Comparison of ENCODE assay signal across 17 cellular contexts in genomic region chr1:248449821-248450465, GRCh38. TPM values are rescaled to one million over a fixed set of nuclear protein-coding genes. Genes with fewer than 3 reads are reported as not detected.
DNase-seq lines count a peak whose midpoint lies in the region; ATAC-seq, FAIRE-seq and TF ChIP-seq lines count a peak whose summit lies in the region.
"Not testable (repeated sequence)": the region's sequence is repeated elsewhere in the genome, so short reads cannot be mapped to it uniquely, and the experiment has no call there.
"Had no signal": no experiment of that assay in that cellular context is flagged by ENCODE, and none has a peak within 500 bp of the region (broad histone marks: within the 10 kb centered on the region; RNA-seq: fewer than 3 reads in every experiment).

No MANE protein-coding gene starts in this region.

- DNase-seq in GM12865 (ENCODE audit: low read depth); bronchial epithelial cell (ENCODE audit: low read depth); urothelium cell line (ENCODE audit: low spot score): not testable (repeated sequence)

- peak; percentile 5 for ATAC-seq in GM18867 (IDR thresholded peaks at IDR 0.05; ENCODE audit: unreplicated experiment)
- peak; percentile 4 for ATAC-seq in GM19397 (IDR thresholded peaks at IDR 0.05; ENCODE audit: unreplicated experiment)
- peak; percentile 2 for ATAC-seq in GM21529 (IDR thresholded peaks at IDR 0.05; ENCODE audit: unreplicated experiment)
- peak; percentile 16 for ATAC-seq in HG02885 (IDR thresholded peaks at IDR 0.05; ENCODE audit: poor library complexity, unreplicated experiment)
- ATAC-seq in HG03521 (IDR thresholded peaks at IDR 0.05; ENCODE audit: unreplicated experiment): peak; percentile 9

- not testable (repeated sequence) for TF ChIP-seq CTCF in GM12865 (IDR thresholded peaks at IDR 0.05; ENCODE audit: insufficient read depth, low read depth, low read length, missing control alignments); bronchial epithelial cell (IDR thresholded peaks at IDR 0.05; ENCODE audit: insufficient read depth, low read length, severe bottlenecking)

- H3K4me3 ChIP-seq in GM12865 (ENCODE audit: low read depth, low read length): peak overlapping the region; percentile 39
- H3K4me3 ChIP-seq in bronchial epithelial cell (ENCODE audit: low read depth, low read length): not testable (repeated sequence)

- H3K27me3 ChIP-seq in bronchial epithelial cell (ENCODE audit: control insufficient read depth, insufficient read depth, low read length): not testable (repeated sequence)

- peak; percentile 62 for FAIRE-seq in bronchial epithelial cell (lab: Jason Lieb, UNC)
- FAIRE-seq in urothelium cell line (lab: Jason Lieb, UNC): peak; percentile 42

- not testable (repeated sequence) for H3K36me3 ChIP-seq in bronchial epithelial cell (ENCODE audit: control insufficient read depth, insufficient read depth, low read length)

RNA-seq across cellular contexts. Expression of gene OR2T2, which starts 4.5 kb away (rescaled TPM):
- total RNA-seq in bronchial epithelial cell: not detected in 2 replicates
- total RNA-seq: A673; Caco-2; CD8-positive, alpha-beta T cell; HFFc6; PC-9; Right ventricle myocardium inferior; RPMI7951; SJCRH30 had no signal

RNA-seq across cellular contexts. Expression of gene OR2T3, which starts 23.2 kb away (rescaled TPM):
- total RNA-seq in bronchial epithelial cell: not detected in 2 replicates
- total RNA-seq: A673; Caco-2; CD8-positive, alpha-beta T cell; HFFc6; PC-9; Right ventricle myocardium inferior; RPMI7951; SJCRH30; T-helper 17 cell had no signal

RNA-seq across cellular contexts. Expression of gene OR2T5, which starts 38.4 kb away (rescaled TPM):
- not detected in 2 replicates for total RNA-seq in bronchial epithelial cell
- total RNA-seq: A673; Caco-2; CD8-positive, alpha-beta T cell; HFFc6; PC-9; Right ventricle myocardium inferior; RPMI7951; SJCRH30; T-helper 17 cell had no signal

RNA-seq across cellular contexts. Expression of gene OR2T1, which starts 47.1 kb away (rescaled TPM):
- total RNA-seq in bronchial epithelial cell: not detected in 2 replicates
- total RNA-seq: A673; Caco-2; CD8-positive, alpha-beta T cell; HFFc6; PC-9; Right ventricle myocardium inferior; RPMI7951; SJCRH30; T-helper 17 cell had no signal

RNA-seq across cellular contexts. Expression of gene OR2G6, which starts 57.9 kb away (rescaled TPM):
- not detected in 2 replicates for total RNA-seq in bronchial epithelial cell
- total RNA-seq: A673; Caco-2; CD8-positive, alpha-beta T cell; HFFc6; PC-9; Right ventricle myocardium inferior; RPMI7951; SJCRH30; T-helper 17 cell had no signal
